9 cellular contexts compared by ENCODE assay signal in genomic region chr6:106128981-106129761, GRCh38. TPM values are rescaled to one million over a fixed set of nuclear protein-coding genes. Genes with fewer than 3 reads are reported as not detected.
DNase-seq lines count a peak whose midpoint lies in the region; TF ChIP-seq lines count a peak whose summit lies in the region.
"Had no signal": no experiment of that assay in that cellular context is flagged by ENCODE, and none has a peak within 500 bp of the region (broad histone marks: within the 10 kb centered on the region; RNA-seq: fewer than 3 reads in every experiment).

No MANE protein-coding gene starts in this region.

- BruUV-seq in MCF 10A (replicated peaks; lab: Mats Ljungman, UMichigan): no TSS peak

- DNase-seq in MCF 10A (ENCODE audit: unreplicated experiment): peak; percentile 55
- no peak for DNase-seq in breast epithelium (ENCODE audit: low spot score in 2 of 2)
- peak; percentile 61 for DNase-seq in RPMI8226
- DNase-seq in fibroblast of the aortic adventitia (ENCODE audit: low read depth): peak; percentile 97
- DNase-seq in NCI-H345 treated with DMSO at 0.1 percent for 48 hours (lab: John Stamatoyannopoulos, UW; ENCODE audit: unreplicated experiment): no peak
- no peak for DNase-seq in HAP-1 (ENCODE audit: low spot score in 2 of 2)
- no peak for DNase-seq in activated naive CD8-positive, alpha-beta T cell treated with anti-CD3 and anti-CD28 coated beads for 36 hours
- DNase-seq in erythroblast (lab: John Stamatoyannopoulos, UW): no peak
- DNase-seq: 8988T had no signal

- H3K4me3 Mint-ChIP-seq in MCF 10A (ENCODE audit: unreplicated experiment): peak overlapping the region; percentile 47
- H3K4me3 Mint-ChIP-seq in activated naive CD8-positive, alpha-beta T cell treated with anti-CD3 and anti-CD28 coated beads for 36 hours: no peak overlapping the region

- H3K9me3 ChIP-seq in breast epithelium: no peaks in the 10 kb centered on the region
- no peaks in the 10 kb centered on the region for H3K9me3 ChIP-seq in HAP-1

- CTCF ChIA-PET in MCF 10A (lab: Yijun Ruan, JAX): no interaction called here

- H3K9me3 Mint-ChIP-seq in MCF 10A (ENCODE audit: unreplicated experiment): no peaks in the 10 kb centered on the region
- no peaks in the 10 kb centered on the region for H3K9me3 Mint-ChIP-seq in activated naive CD8-positive, alpha-beta T cell treated with anti-CD3 and anti-CD28 coated beads for 36 hours

- H3K36me3 Mint-ChIP-seq in MCF 10A (ENCODE audit: insufficient read depth, unreplicated experiment): no peaks in the 10 kb centered on the region
- H3K36me3 Mint-ChIP-seq in activated naive CD8-positive, alpha-beta T cell treated with anti-CD3 and anti-CD28 coated beads for 36 hours: no peaks in the 10 kb centered on the region

- H3K4me1 Mint-ChIP-seq in MCF 10A (ENCODE audit: insufficient read depth, unreplicated experiment): peaks cover 17% of the 10 kb centered on the region
- H3K4me1 Mint-ChIP-seq in activated naive CD8-positive, alpha-beta T cell treated with anti-CD3 and anti-CD28 coated beads for 36 hours: peaks cover 17% of the 10 kb centered on the region

- H3K27me3 ChIP-seq in breast epithelium (no peaks in the 10 kb centered on the region), HAP-1 (ENCODE audit: low read depth) (no peaks in the 10 kb centered on the region)

- TF ChIP-seq CTCF in MCF 10A (IDR thresholded peaks at IDR 0.05; ENCODE audit: unreplicated experiment) (no peak), breast epithelium (IDR thresholded peaks at IDR 0.05) (no peak), fibroblast of the aortic adventitia (IDR thresholded peaks at IDR 0.05; ENCODE audit: insufficient read depth, low read length) (no peak)

- intact Hi-C loops in MCF 10A (cut with micrococcal nuclease): no loop called here
- intact Hi-C loops in breast epithelium (cut with DNase I; ENCODE audit: low total_unique reads): no loop called here

- no peak overlapping the region for H3K4me3 ChIP-seq in breast epithelium
- no peak overlapping the region for H3K4me3 ChIP-seq in fibroblast of the aortic adventitia (ENCODE audit: low read depth, low read length)
- no peak overlapping the region for H3K4me3 ChIP-seq in HAP-1

- in situ Hi-C loops in HAP-1 (cut with MboI; ENCODE audit: low sequenced_read_pairs): no loop called here

- POLR2A ChIA-PET in MCF 10A (lab: Yijun Ruan, JAX): interaction anchor here (0.6 to 1.3 kb wide), 7 partner anchors 10 to 67 kb away, joined by 3 to 4 read pairs (median 3); no protein-coding TSS in a partner anchor

- H3K27ac Mint-ChIP-seq in MCF 10A (ENCODE audit: low read depth, unreplicated experiment): peak overlapping the region; percentile 49
- H3K27ac Mint-ChIP-seq in activated naive CD8-positive, alpha-beta T cell treated with anti-CD3 and anti-CD28 coated beads for 36 hours: no peak overlapping the region

- H3K27me3 Mint-ChIP-seq in MCF 10A (ENCODE audit: insufficient read depth, unreplicated experiment): no peaks in the 10 kb centered on the region
- peaks cover 37% of the 10 kb centered on the region for H3K27me3 Mint-ChIP-seq in activated naive CD8-positive, alpha-beta T cell treated with anti-CD3 and anti-CD28 coated beads for 36 hours

- H3K4me1 ChIP-seq in breast epithelium: no peaks in the 10 kb centered on the region
- peaks cover 7% of the 10 kb centered on the region for H3K4me1 ChIP-seq in HAP-1

- no peak overlapping the region for H3K27ac ChIP-seq in breast epithelium

- TF ChIP-seq POLR2A in breast epithelium (IDR thresholded peaks at IDR 0.05): no peak
- TF ChIP-seq POLR2A in erythroblast (IDR thresholded peaks at IDR 0.05; ENCODE audit: low read length): no peak

- H3K36me3 ChIP-seq in breast epithelium (no peaks in the 10 kb centered on the region), HAP-1 (replicated peaks) (no peaks in the 10 kb centered on the region)

RNA-seq across cellular contexts. Expression of gene PRDM1, which starts 43.0 kb away (rescaled TPM):
- 12.6 and 13.1 TPM in 2 replicates for total RNA-seq in MCF 10A (2022)
- total RNA-seq in breast epithelium: 10 to 100 TPM in 2 of 3 donors, 1 to 10 TPM in 1; 6.9 to 16.0 (median 13.1) TPM
- 1.4 and 2.8 TPM in 2 replicates for total RNA-seq in fibroblast of the aortic adventitia (ENCODE audit: low replicate concordance)
- 10 to 100 TPM; 13.1 to 13.4 TPM for total RNA-seq in activated naive CD8-positive, alpha-beta T cell treated with anti-CD3 and anti-CD28 coated beads for 36 hours

Comparison
In these comparisons a context has a peak if more than half of its experiments do, and no peak if none do; other contexts are left out.
1. DNase-seq: peak in MCF 10A (single experiment), RPMI8226 (single experiment) and fibroblast of the aortic adventitia (single experiment); none in breast epithelium (0 of 2), NCI-H345 treated with DMSO at 0.1 percent for 48 hours (single experiment), HAP-1 (0 of 2), activated naive CD8-positive, alpha-beta T cell treated with anti-CD3 and anti-CD28 coated beads for 36 hours (single experiment) and erythroblast (0 of 2).